In the genomic region with DNA sequence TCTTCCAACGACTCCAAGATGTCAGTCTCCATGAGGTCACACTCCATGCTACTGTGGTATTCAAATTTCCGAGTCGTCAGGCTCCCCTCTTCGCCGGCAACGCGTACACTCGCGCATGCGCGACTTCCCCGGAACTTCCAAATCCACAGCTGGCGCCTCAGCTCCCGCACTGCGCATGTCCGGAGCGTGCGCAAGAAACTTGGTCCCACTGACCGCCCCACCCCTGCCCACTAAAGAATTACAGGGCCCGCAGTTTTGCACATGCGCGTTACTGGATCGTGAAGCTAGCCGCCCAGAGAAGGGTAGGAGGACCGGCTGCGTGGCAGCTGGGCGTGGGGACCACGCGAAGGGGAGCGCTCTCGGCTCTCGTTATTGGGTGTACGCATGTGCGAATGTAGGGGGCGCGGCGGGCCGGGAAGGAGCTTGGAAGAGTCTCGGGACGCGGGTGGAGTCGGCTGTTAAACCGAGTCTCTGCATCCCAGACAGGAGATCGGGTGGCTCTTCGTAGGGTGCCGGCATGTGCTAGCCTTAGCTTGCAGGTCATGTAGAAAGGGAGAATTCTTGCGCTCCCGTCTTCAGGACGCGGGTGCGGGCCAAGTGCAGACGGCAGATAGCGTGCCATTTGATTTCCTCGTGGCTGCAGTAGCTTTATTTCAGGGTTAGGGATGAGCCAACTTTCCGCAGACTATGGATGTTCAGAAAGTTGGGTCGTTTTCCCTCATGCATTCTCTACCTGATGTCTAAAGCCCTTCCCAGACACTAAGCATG, we compare ENCODE assay signal across 8 cellular contexts. TPM values are rescaled to one million over a fixed set of nuclear protein-coding genes. Genes with fewer than 3 reads are reported as not detected.
DNase-seq lines count a peak whose midpoint lies in the region; ATAC-seq and TF ChIP-seq lines count a peak whose summit lies in the region.

A gene (minus strand): TSS at position 125 of the 768 bp plus-strand sequence. CDS start 78 bp downstream, at position 47.

- peak within 1 kb of the TSS; percentile 91 for H3K4ac ChIP-seq in IMR-90 (ENCODE audit: low read depth, low read length)

- H2BK20ac ChIP-seq in IMR-90 (ENCODE audit: low read depth, low read length) = peak within 1 kb of the TSS; percentile 2; the same call in 1 of the 2 replicates

- H2AK5ac ChIP-seq in IMR-90 (ENCODE audit: low read depth, low read length) = peak within 1 kb of the TSS; percentile 39

- in situ Hi-C loops in IMR-90 (cut with MboI; ENCODE audit: low sequenced_read_pairs) = no loop called here

- no peaks in the 10 kb centered on the region for H3K9me3 ChIP-seq in IMR-90 (ENCODE audit: control insufficient read depth, insufficient read depth, low read length)

- TF ChIP-seq CTCF in IMR-90 (conservative IDR thresholded peaks at IDR 0.05; ENCODE audit: low read depth, low read length) = no peak

- H4K91ac ChIP-seq in IMR-90 (ENCODE audit: insufficient read depth, low read depth, low read length) = peak within 1 kb of the TSS; percentile 95

- H3K18ac ChIP-seq in IMR-90 (ENCODE audit: low read depth, low read length) = peak within 1 kb of the TSS; percentile 78

- WGBS in IMR-90 (ENCODE audit: extremely low coverage in 2 of 2, insufficient read length in 1 of 2), 2 experiments = 0% methylated on average over 29 of the region's 56 CpGs; no CpG with 5 or more reads in 1 of the 2 experiments

- peaks cover 6% of the 10 kb centered on the region; the same call in 1 of the 2 replicates for H3K9me1 ChIP-seq in IMR-90 (ENCODE audit: insufficient read depth, low read length)

- peak within 1 kb of the TSS; percentile 79 to 93 for H4K8ac ChIP-seq in IMR-90 (ENCODE audit: low read depth in 2 of 2, low read length in 2 of 2)

- peak within 1 kb of the TSS; percentile 90 for H3K9ac ChIP-seq in IMR-90 (ENCODE audit: low read depth, low read length)

- peaks cover 4% of the 10 kb centered on the region; the same call in 1 of the 2 replicates for H3K36me3 ChIP-seq in IMR-90 (ENCODE audit: control insufficient read depth, insufficient read depth, low read length)

- peaks cover 6% of the 10 kb centered on the region for H3K4me1 ChIP-seq in IMR-90 (ENCODE audit: control insufficient read depth, insufficient read depth, low read length)

- H4K20me1 ChIP-seq in IMR-90 (ENCODE audit: insufficient read depth, low read length) = peaks cover 4% of the 10 kb centered on the region; the same call in 1 of the 2 replicates

- dilution Hi-C loops in IMR-90 (cut with HindIII; ENCODE audit: low sequenced_read_pairs, unreplicated experiment) = no loop called here

- intact Hi-C loops in IMR-90 (cut with micrococcal nuclease) = no loop called here

- peak within 1 kb of the TSS; percentile 92 for H3K14ac ChIP-seq in IMR-90 (replicated peaks; ENCODE audit: low read depth, low read length)

- peak within 1 kb of the TSS; percentile 98 for H2AK9ac ChIP-seq in IMR-90 (replicated peaks; ENCODE audit: low read depth, low read length, poor library complexity)

- POLR2A ChIA-PET in IMR-90 (lab: Charles Lee; ENCODE audit: unreplicated experiment) = interaction anchor here (0.6 kb wide), 1 partner anchor 283 kb away, joined by 4 read pairs; no protein-coding TSS in a partner anchor

- no TSS peak for BruUV-seq in IMR-90 (replicated peaks; lab: Mats Ljungman, UMichigan)

- H3K23ac ChIP-seq in IMR-90 (ENCODE audit: low read depth, low read length) = peak within 1 kb of the TSS; percentile 92

- peak within 1 kb of the TSS; percentile 98 for H2AFZ ChIP-seq in IMR-90 (replicated peaks; ENCODE audit: low read length, poor library complexity)

- peak within 1 kb of the TSS; percentile 86 for H2BK5ac ChIP-seq in IMR-90 (ENCODE audit: low read depth, low read length, poor library complexity, severe bottlenecking)

- H4K5ac ChIP-seq in IMR-90 (ENCODE audit: low read depth, low read length) = peak within 1 kb of the TSS; percentile 86

- peak; percentile 96 for ATAC-seq in GM21528 (IDR thresholded peaks at IDR 0.05; ENCODE audit: low FRiP score, unreplicated experiment)
- peak; percentile 96 for ATAC-seq in IMR-90 (ENCODE audit: low read depth)

- peak within 1 kb of the TSS; percentile 25 for H2BK120ac ChIP-seq in IMR-90 (ENCODE audit: low read depth, low read length)

- CTCF ChIA-PET in IMR-90 (lab: Yijun Ruan, JAX) = interaction anchor here (0.6 kb wide), 1 partner anchor 112 kb away, joined by 3 read pairs; no protein-coding TSS in a partner anchor

- H3K4me3 ChIP-seq in IMR-90 (ENCODE audit: insufficient read depth, low read depth, low read length) = peak within 1 kb of the TSS; percentile 88

- TF ChIP-seq POLR2A in IMR-90 (IDR thresholded peaks at IDR 0.05; ENCODE audit: low read depth, low read length) = peak; percentile 69

- peak within 1 kb of the TSS; percentile 71 for H3K56ac ChIP-seq in IMR-90 (ENCODE audit: extremely low read depth, insufficient read depth, low read length)

- H3K4me2 ChIP-seq in IMR-90 (ENCODE audit: low read depth, low read length) = peak within 1 kb of the TSS; percentile 92

- no peaks in the 10 kb centered on the region for H3K27me3 ChIP-seq in IMR-90 (ENCODE audit: control insufficient read depth, insufficient read depth, low read length)

- H3K27ac ChIP-seq in IMR-90 (ENCODE audit: insufficient read depth, low read length) = peak within 1 kb of the TSS; percentile 85

- TF ChIP-seq RAD21 in IMR-90 (IDR thresholded peaks at IDR 0.05; ENCODE audit: low read length) = no peak

- peak within 1 kb of the TSS; percentile 61; the same call in 1 of the 3 replicates for H2BK15ac ChIP-seq in IMR-90 (ENCODE audit: low read depth, low read length)

- peak; percentile 95 for DNase-seq in DMS114 treated with DMSO at 0.1 percent for 48 hours (lab: John Stamatoyannopoulos, UW; ENCODE audit: unreplicated experiment)
- peak; percentile 99 for DNase-seq in IMR-90
- peak; percentile 98 for DNase-seq in OCI-M1 (lab: John Stamatoyannopoulos, UW)
- DNase-seq in activated T-cell treated with anti-CD3 and anti-CD28 coated beads for 24 hours (ENCODE audit: low read depth) = peak; percentile 99
- peak; percentile 84 for DNase-seq in epidermal melanocyte (ENCODE audit: insufficient read length, low spot score)
- DNase-seq in middle frontal gyrus (ENCODE audit: extremely low spot score, low spot score) = peak; percentile 97
- peak; percentile 98 to 99 for DNase-seq in stimulated activated CD8-positive, alpha-beta memory T cell treated with anti-CD3 and anti-CD28 coated beads, Interleukin-2, amount 100 ng/mL, for 48 hours (ENCODE audit: low read depth in 2 of 2)

- peaks cover 3 to 29% of the 10 kb centered on the region in 2 experiments for H3K79me1 ChIP-seq in IMR-90 (ENCODE audit: low read depth in 1 of 2, low read length in 2 of 2)

TF ChIP-seq in IMR-90, 13 proteins besides CTCF, POLR2A, EP300 and RAD21:
- TF ChIP-seq, protein P1, sequence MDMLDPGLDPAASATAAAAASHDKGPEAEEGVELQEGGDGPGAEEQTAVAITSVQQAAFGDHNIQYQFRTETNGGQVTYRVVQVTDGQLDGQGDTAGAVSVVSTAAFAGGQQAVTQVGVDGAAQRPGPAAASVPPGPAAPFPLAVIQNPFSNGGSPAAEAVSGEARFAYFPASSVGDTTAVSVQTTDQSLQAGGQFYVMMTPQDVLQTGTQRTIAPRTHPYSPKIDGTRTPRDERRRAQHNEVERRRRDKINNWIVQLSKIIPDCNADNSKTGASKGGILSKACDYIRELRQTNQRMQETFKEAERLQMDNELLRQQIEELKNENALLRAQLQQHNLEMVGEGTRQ (IDR thresholded peaks at IDR 0.05; ENCODE audit: low read depth, low read length) = no peak
- TF ChIP-seq CEBPB (IDR thresholded peaks at IDR 0.05; ENCODE audit: low read depth, low read length) = no peak
- TF ChIP-seq MXI1 (IDR thresholded peaks at IDR 0.05; ENCODE audit: borderline replicate concordance, low read depth, low read length) = peak; percentile 88
- TF ChIP-seq, protein P2, sequence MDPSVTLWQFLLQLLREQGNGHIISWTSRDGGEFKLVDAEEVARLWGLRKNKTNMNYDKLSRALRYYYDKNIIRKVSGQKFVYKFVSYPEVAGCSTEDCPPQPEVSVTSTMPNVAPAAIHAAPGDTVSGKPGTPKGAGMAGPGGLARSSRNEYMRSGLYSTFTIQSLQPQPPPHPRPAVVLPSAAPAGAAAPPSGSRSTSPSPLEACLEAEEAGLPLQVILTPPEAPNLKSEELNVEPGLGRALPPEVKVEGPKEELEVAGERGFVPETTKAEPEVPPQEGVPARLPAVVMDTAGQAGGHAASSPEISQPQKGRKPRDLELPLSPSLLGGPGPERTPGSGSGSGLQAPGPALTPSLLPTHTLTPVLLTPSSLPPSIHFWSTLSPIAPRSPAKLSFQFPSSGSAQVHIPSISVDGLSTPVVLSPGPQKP (IDR thresholded peaks at IDR 0.05; ENCODE audit: borderline replicate concordance, low read depth, low read length) = no peak
- TF ChIP-seq BHLHE40 (IDR thresholded peaks at IDR 0.05; ENCODE audit: low read depth, low read length) = 0 out of 2 replicates have a peak, but pooled peaks have one; percentile 40
- peak; percentile 55; the same call in 1 of the 2 replicates for TF ChIP-seq MAZ (IDR thresholded peaks at IDR 0.05; ENCODE audit: borderline replicate concordance, low read depth, low read length)
- no peak for TF ChIP-seq MAFK (IDR thresholded peaks at IDR 0.05; ENCODE audit: low read depth, low read length)

RNA-seq across cellular contexts. Expression of the gene that starts here (rescaled TPM):
- total RNA-seq in IMR-90 (2012; rRNA removed) = 101 and 131 TPM in 2 replicates
- 113 and 236 TPM in 2 replicates for polyA plus RNA-seq in IMR-90 (2012; rRNA removed)
- 27.5 and 118 TPM in 2 replicates for polyA plus RNA-seq in IMR-90 (2012; cell fraction: cytosol; rRNA removed)
- polyA plus RNA-seq in IMR-90 (2012; cell fraction: nucleus; rRNA removed; ENCODE audit: low replicate concordance) = 15.9 and 60.5 TPM in 2 replicates

Comparison
In these comparisons a context has a peak if more than half of its experiments do, and no peak if none do; other contexts are left out.
1. Peak in every context shown above with its lines: DNase-seq, ATAC-seq, H3K4me3 ChIP-seq and H3K27ac ChIP-seq.